1 cellular context compared by ENCODE assay signal in genomic region chr11:2901854-2902783, GRCh38.
TF ChIP-seq lines count a peak whose summit lies in the region.

No MANE protein-coding gene starts in this region.

TF ChIP-seq in HepG2, 621 proteins besides CTCF, POLR2A, EP300 and RAD21 (continued from another document and continues in another):
- peak; percentile 21; the same call in 1 of the 2 replicates for TF ChIP-seq PATZ1 (CRISPR knock-in tag; IDR thresholded peaks at IDR 0.05)
- no peak for TF ChIP-seq STAG1 (CRISPR knock-in tag; IDR thresholded peaks at IDR 0.05)
- TF ChIP-seq KMT2B (CRISPR knock-in tag; IDR thresholded peaks at IDR 0.05): no peak
- no peak for TF ChIP-seq RAD51 (IDR thresholded peaks at IDR 0.05; ENCODE audit: borderline replicate concordance)
- TF ChIP-seq ONECUT2 (CRISPR knock-in tag; IDR thresholded peaks at IDR 0.05): no peak
- no peak for TF ChIP-seq KLF6 (CRISPR knock-in tag; IDR thresholded peaks at IDR 0.05)
- peak; percentile 20; the same call in 1 of the 2 replicates for TF ChIP-seq KAT8 (CRISPR knock-in tag; IDR thresholded peaks at IDR 0.05)
- no peak for TF ChIP-seq ZNF7 (CRISPR knock-in tag; IDR thresholded peaks at IDR 0.05)
- TF ChIP-seq ZNF772 (CRISPR knock-in tag; IDR thresholded peaks at IDR 0.05): peak; percentile 83
- no peak for TF ChIP-seq SIN3B (IDR thresholded peaks at IDR 0.05; ENCODE audit: low read length)
- TF ChIP-seq HDAC1 (CRISPR knock-in tag; IDR thresholded peaks at IDR 0.05): peak; percentile 60; the same call in 1 of the 2 replicates
- TF ChIP-seq DRAP1 (CRISPR knock-in tag; IDR thresholded peaks at IDR 0.05): no peak; the same call in 1 of the 2 replicates
- TF ChIP-seq ZKSCAN8 (CRISPR knock-in tag; IDR thresholded peaks at IDR 0.05; ENCODE audit: borderline replicate concordance): no peak
- TF ChIP-seq, protein P1, sequence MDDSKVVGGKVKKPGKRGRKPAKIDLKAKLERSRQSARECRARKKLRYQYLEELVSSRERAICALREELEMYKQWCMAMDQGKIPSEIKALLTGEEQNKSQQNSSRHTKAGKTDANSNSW (CRISPR knock-in tag; IDR thresholded peaks at IDR 0.05; ENCODE audit: borderline replicate concordance): no peak
- TF ChIP-seq ZNF782 (CRISPR knock-in tag; IDR thresholded peaks at IDR 0.05; ENCODE audit: borderline replicate concordance): no peak
- TF ChIP-seq ZNF598 (CRISPR knock-in tag; IDR thresholded peaks at IDR 0.05; ENCODE audit: borderline replicate concordance): no peak
- no peak for TF ChIP-seq HOXA7 (CRISPR knock-in tag; IDR thresholded peaks at IDR 0.05)
- TF ChIP-seq AGO1 (IDR thresholded peaks at IDR 0.05; ENCODE audit: low read depth, low read length, poor library complexity, severe bottlenecking): peak; percentile 15
- TF ChIP-seq ELF1 (CRISPR knock-in tag; IDR thresholded peaks at IDR 0.05): peak; percentile 91
- TF ChIP-seq FOXA3 (CRISPR knock-in tag; IDR thresholded peaks at IDR 0.05): no peak
- no peak for TF ChIP-seq ZNF629 (CRISPR knock-in tag; conservative IDR thresholded peaks at IDR 0.05)
- TF ChIP-seq RFXAP (CRISPR knock-in tag; IDR thresholded peaks at IDR 0.05; ENCODE audit: borderline replicate concordance): 0 out of 2 replicates have a peak, but pooled peaks have one; percentile 4
- TF ChIP-seq ARHGAP35 (CRISPR knock-in tag; IDR thresholded peaks at IDR 0.05; ENCODE audit: borderline replicate concordance): no peak
- TF ChIP-seq, protein P2, sequence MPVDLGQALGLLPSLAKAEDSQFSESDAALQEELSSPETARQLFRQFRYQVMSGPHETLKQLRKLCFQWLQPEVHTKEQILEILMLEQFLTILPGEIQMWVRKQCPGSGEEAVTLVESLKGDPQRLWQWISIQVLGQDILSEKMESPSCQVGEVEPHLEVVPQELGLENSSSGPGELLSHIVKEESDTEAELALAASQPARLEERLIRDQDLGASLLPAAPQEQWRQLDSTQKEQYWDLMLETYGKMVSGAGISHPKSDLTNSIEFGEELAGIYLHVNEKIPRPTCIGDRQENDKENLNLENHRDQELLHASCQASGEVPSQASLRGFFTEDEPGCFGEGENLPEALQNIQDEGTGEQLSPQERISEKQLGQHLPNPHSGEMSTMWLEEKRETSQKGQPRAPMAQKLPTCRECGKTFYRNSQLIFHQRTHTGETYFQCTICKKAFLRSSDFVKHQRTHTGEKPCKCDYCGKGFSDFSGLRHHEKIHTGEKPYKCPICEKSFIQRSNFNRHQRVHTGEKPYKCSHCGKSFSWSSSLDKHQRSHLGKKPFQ (CRISPR knock-in tag; IDR thresholded peaks at IDR 0.05; ENCODE audit: insufficient replicate concordance): no peak
- TF ChIP-seq, protein P3, sequence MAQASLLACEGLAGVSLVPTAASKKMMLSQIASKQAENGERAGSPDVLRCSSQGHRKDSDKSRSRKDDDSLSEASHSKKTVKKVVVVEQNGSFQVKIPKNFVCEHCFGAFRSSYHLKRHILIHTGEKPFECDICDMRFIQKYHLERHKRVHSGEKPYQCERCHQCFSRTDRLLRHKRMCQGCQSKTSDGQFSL (CRISPR knock-in tag; IDR thresholded peaks at IDR 0.05): peak; percentile 80; the same call in 1 of the 2 replicates
- no peak for TF ChIP-seq CAMTA2 (CRISPR knock-in tag; IDR thresholded peaks at IDR 0.05; ENCODE audit: borderline replicate concordance)
- no peak for TF ChIP-seq PITX1 (CRISPR knock-in tag; IDR thresholded peaks at IDR 0.05)
- no peak for TF ChIP-seq ARNT2 (CRISPR knock-in tag; IDR thresholded peaks at IDR 0.05; ENCODE audit: low read depth)
- TF ChIP-seq GPN1 (CRISPR knock-in tag; IDR thresholded peaks at IDR 0.05; ENCODE audit: borderline replicate concordance): no peak
- TF ChIP-seq ZKSCAN5 (CRISPR knock-in tag; IDR thresholded peaks at IDR 0.05): no peak
- no peak for TF ChIP-seq DR1 (CRISPR knock-in tag; IDR thresholded peaks at IDR 0.05)
- no peak for TF ChIP-seq ZBTB3 (CRISPR knock-in tag; IDR thresholded peaks at IDR 0.05; ENCODE audit: borderline replicate concordance, low read depth)
- no peak for TF ChIP-seq ASH2L (IDR thresholded peaks at IDR 0.05; ENCODE audit: insufficient read length, low read depth, low read length)
- TF ChIP-seq, protein P4, sequence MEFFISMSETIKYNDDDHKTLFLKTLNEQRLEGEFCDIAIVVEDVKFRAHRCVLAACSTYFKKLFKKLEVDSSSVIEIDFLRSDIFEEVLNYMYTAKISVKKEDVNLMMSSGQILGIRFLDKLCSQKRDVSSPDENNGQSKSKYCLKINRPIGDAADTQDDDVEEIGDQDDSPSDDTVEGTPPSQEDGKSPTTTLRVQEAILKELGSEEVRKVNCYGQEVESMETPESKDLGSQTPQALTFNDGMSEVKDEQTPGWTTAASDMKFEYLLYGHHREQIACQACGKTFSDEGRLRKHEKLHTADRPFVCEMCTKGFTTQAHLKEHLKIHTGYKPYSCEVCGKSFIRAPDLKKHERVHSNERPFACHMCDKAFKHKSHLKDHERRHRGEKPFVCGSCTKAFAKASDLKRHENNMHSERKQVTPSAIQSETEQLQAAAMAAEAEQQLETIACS (CRISPR knock-in tag; IDR thresholded peaks at IDR 0.05): no peak
- TF ChIP-seq ZNF382 (CRISPR knock-in tag; IDR thresholded peaks at IDR 0.05; ENCODE audit: borderline replicate concordance): no peak
- no peak for TF ChIP-seq ZNF205 (CRISPR knock-in tag; IDR thresholded peaks at IDR 0.05)
- TF ChIP-seq ZBTB42 (CRISPR knock-in tag; IDR thresholded peaks at IDR 0.05): no peak
- no peak for TF ChIP-seq GFI1 (CRISPR knock-in tag; IDR thresholded peaks at IDR 0.05; ENCODE audit: borderline replicate concordance)
- no peak for TF ChIP-seq SOX6 (IDR thresholded peaks at IDR 0.05)
- no peak for TF ChIP-seq SOX6 (CRISPR knock-in tag; IDR thresholded peaks at IDR 0.05)
- TF ChIP-seq FOXP1 (IDR thresholded peaks at IDR 0.05): no peak
- no peak for TF ChIP-seq FOXP1 (CRISPR knock-in tag; IDR thresholded peaks at IDR 0.05)
- no peak for TF ChIP-seq SIX4 (CRISPR knock-in tag; IDR thresholded peaks at IDR 0.05)
- TF ChIP-seq ZNF776 (CRISPR knock-in tag; IDR thresholded peaks at IDR 0.05): no peak; the same call in 1 of the 2 replicates
- TF ChIP-seq KDM2A (CRISPR knock-in tag; IDR thresholded peaks at IDR 0.05; ENCODE audit: borderline replicate concordance, low read depth): no peak; the same call in 1 of the 2 replicates
- TF ChIP-seq NFE2L2 (IDR thresholded peaks at IDR 0.05; ENCODE audit: low read length): peak; percentile 9; the same call in 1 of the 2 replicates
- TF ChIP-seq ZNF30 (CRISPR knock-in tag; IDR thresholded peaks at IDR 0.05): no peak
- TF ChIP-seq RXRA (CRISPR knock-in tag; IDR thresholded peaks at IDR 0.05): no peak; the same call in 1 of the 2 replicates
- TF ChIP-seq TCF7L2 (IDR thresholded peaks at IDR 0.05; ENCODE audit: low read depth, low read length): no peak
- TF ChIP-seq, protein P5, sequence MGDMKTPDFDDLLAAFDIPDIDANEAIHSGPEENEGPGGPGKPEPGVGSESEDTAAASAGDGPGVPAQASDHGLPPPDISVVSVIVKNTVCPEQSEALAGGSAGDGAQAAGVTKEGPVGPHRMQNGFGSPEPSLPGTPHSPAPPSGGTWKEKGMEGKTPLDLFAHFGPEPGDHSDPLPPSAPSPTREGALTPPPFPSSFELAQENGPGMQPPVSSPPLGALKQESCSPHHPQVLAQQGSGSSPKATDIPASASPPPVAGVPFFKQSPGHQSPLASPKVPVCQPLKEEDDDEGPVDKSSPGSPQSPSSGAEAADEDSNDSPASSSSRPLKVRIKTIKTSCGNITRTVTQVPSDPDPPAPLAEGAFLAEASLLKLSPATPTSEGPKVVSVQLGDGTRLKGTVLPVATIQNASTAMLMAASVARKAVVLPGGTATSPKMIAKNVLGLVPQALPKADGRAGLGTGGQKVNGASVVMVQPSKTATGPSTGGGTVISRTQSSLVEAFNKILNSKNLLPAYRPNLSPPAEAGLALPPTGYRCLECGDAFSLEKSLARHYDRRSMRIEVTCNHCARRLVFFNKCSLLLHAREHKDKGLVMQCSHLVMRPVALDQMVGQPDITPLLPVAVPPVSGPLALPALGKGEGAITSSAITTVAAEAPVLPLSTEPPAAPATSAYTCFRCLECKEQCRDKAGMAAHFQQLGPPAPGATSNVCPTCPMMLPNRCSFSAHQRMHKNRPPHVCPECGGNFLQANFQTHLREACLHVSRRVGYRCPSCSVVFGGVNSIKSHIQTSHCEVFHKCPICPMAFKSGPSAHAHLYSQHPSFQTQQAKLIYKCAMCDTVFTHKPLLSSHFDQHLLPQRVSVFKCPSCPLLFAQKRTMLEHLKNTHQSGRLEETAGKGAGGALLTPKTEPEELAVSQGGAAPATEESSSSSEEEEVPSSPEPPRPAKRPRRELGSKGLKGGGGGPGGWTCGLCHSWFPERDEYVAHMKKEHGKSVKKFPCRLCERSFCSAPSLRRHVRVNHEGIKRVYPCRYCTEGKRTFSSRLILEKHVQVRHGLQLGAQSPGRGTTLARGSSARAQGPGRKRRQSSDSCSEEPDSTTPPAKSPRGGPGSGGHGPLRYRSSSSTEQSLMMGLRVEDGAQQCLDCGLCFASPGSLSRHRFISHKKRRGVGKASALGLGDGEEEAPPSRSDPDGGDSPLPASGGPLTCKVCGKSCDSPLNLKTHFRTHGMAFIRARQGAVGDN (CRISPR knock-in tag; IDR thresholded peaks at IDR 0.05): peak; percentile 26
- TF ChIP-seq, protein P6, sequence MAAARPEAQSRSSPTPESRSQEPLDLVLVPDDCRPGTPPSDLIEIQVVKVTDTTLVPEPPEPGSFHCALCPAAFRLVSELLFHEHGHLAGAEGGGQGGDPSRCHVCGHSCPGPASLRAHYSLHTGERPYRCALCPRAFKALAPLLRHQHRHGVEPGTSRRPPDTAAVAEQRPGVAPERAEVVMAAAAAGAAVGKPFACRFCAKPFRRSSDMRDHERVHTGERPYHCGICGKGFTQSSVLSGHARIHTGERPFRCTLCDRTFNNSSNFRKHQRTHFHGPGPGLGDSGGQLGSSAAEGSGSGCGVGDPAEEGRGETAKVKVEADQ (CRISPR knock-in tag; IDR thresholded peaks at IDR 0.05; ENCODE audit: borderline replicate concordance): no peak
- no peak for TF ChIP-seq ETV5 (CRISPR knock-in tag; IDR thresholded peaks at IDR 0.05; ENCODE audit: borderline replicate concordance)
- peak; percentile 8 for TF ChIP-seq TAF15 (IDR thresholded peaks at IDR 0.05; ENCODE audit: low read depth, low read length, poor library complexity, severe bottlenecking)
- TF ChIP-seq ZSCAN29 (CRISPR knock-in tag; conservative IDR thresholded peaks at IDR 0.05): no peak
- peak; percentile 67; the same call in 1 of the 2 replicates for TF ChIP-seq ARID4A (CRISPR knock-in tag; IDR thresholded peaks at IDR 0.05; ENCODE audit: borderline replicate concordance)
- no peak for TF ChIP-seq ZBTB37 (CRISPR knock-in tag; IDR thresholded peaks at IDR 0.05)
